ENCODE assay signal across 2 cellular contexts in the genomic region with DNA sequence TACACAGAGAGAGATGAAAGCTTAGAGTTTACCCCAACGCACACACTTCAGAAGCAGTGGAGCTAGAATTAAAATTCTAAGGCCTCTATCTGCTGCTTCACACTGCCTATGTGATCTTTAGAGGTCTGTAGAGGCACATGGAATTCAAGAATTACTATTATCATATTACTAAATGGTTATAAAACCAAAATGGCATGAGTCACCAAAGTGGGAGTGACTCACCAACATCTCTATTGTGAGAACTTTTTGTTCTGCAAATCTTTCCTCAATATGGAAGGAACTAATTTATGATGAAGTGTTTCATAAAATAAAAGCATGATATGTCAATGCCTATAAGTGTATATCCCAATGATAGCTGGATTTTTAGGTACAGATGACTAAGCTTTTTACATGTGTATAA.
TF ChIP-seq lines count a peak whose summit lies in the region.

No MANE protein-coding gene starts in this region.

TF ChIP-seq in endothelial cell of umbilical vein, 7 proteins besides CTCF, POLR2A, EP300 and RAD21:
- no peak for TF ChIP-seq MYC (IDR thresholded peaks at IDR 0.05; ENCODE audit: low read depth, low read length)
- peak; percentile 96 for TF ChIP-seq FOS (IDR thresholded peaks at IDR 0.05; ENCODE audit: borderline replicate concordance, insufficient read depth, low read length)
- no peak for TF ChIP-seq EZH2 (IDR thresholded peaks at IDR 0.05; ENCODE audit: borderline replicate concordance, low read depth, low read length, severe bottlenecking)
- TF ChIP-seq, protein P1, sequence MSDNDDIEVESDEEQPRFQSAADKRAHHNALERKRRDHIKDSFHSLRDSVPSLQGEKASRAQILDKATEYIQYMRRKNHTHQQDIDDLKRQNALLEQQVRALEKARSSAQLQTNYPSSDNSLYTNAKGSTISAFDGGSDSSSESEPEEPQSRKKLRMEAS (IDR thresholded peaks at IDR 0.05; ENCODE audit: insufficient read depth, insufficient read length): no peak
- peak; percentile 93 for TF ChIP-seq JUN (IDR thresholded peaks at IDR 0.05; ENCODE audit: borderline replicate concordance, insufficient read depth, insufficient read length, low read depth)
- no peak for TF ChIP-seq POLR2AphosphoS5 (IDR thresholded peaks at IDR 0.05; ENCODE audit: insufficient read depth, low read depth, low read length)
- no peak for TF ChIP-seq GATA2 (IDR thresholded peaks at IDR 0.05; ENCODE audit: insufficient read depth, insufficient read length, low read depth, low read length)
TF ChIP-seq in endothelial cell of umbilical vein: peak in this region for 2.

TF ChIP-seq in GM12891, 5 proteins besides CTCF, POLR2A, EP300 and RAD21:
- TF ChIP-seq POU2F2 (IDR thresholded peaks at IDR 0.05; ENCODE audit: low read depth, low read length): no peak
- TF ChIP-seq POLR2AphosphoS5 (IDR thresholded peaks at IDR 0.05; ENCODE audit: low read depth, low read length): no peak
- TF ChIP-seq TAF1 (IDR thresholded peaks at IDR 0.05; ENCODE audit: low read depth, low read length): no peak
TF ChIP-seq in GM12891: peak in this region for 0.
